Comparison of ENCODE assay signal across 17 cellular contexts in genomic region chr9:91816356-91816755, GRCh38.
A peak's percentile ranks its signal among the peaks of the same experiment; 100 is the strongest.
DNase-seq lines count a peak whose midpoint lies in the region; TF ChIP-seq lines count a peak whose summit lies in the region.
"Had no signal": no experiment of that assay in that cellular context is flagged by ENCODE, and none has a peak within 500 bp of the region (broad histone marks: within the 10 kb centered on the region; RNA-seq: fewer than 3 reads in every experiment).

No MANE protein-coding gene starts in this region.

- H2BK120ac ChIP-seq in neuronal stem cell (ENCODE audit: low read depth, low read length), result no peak overlapping the region

- H3K27me3 ChIP-seq in neuronal stem cell (ENCODE audit: control insufficient read depth in 3 of 3, insufficient read depth in 3 of 3, low read depth in 1 of 3, low read length in 3 of 3) (no peaks in the 10 kb centered on the region), vagina (no peaks in the 10 kb centered on the region)
- H3K27me3 ChIP-seq: BE2C had no signal

- H3K27ac Mint-ChIP-seq in glutamatergic neuron (ENCODE audit: unreplicated experiment), result no peak overlapping the region
- H3K27ac Mint-ChIP-seq: CD4-positive, alpha-beta T cell had no signal

- peak; percentile 24 for DNase-seq in activated effector memory CD4-positive, alpha-beta T cell treated with anti-CD3 and anti-CD28 coated beads, Interleukin-2, amount 50 U/mL, for 16 hours
- DNase-seq in activated effector memory CD4-positive, alpha-beta T cell treated with Interleukin-2 at 50 U/mL for 16 hours, result no peak
- DNase-seq in glutamatergic neuron (peak; percentile 3), neuronal stem cell (ENCODE audit: low spot score) (no peak), vagina (ENCODE audit: extremely low spot score in 2 of 2) (no peak), HuH-7.5 (ENCODE audit: low spot score) (no peak), substantia nigra (lab: John Stamatoyannopoulos, UW) (no peak), GM19238 (ENCODE audit: insufficient read length, low spot score) (no peak)
- DNase-seq: BE2C; CD4-positive, alpha-beta T cell; EL; NCI-H1436; NCI-H2081 treated with DMSO at 0.1 percent for 48 hours; PC-9 had no signal

- H3K4me3 ChIP-seq in neuronal stem cell (ENCODE audit: low read length in 2 of 2), result no peak overlapping the region
- no peak overlapping the region for H3K4me3 ChIP-seq in vagina
- H3K4me3 ChIP-seq: HAP-1, PC-9 had no signal

- H2AFZ ChIP-seq in neuronal stem cell (ENCODE audit: low read length), result no peak overlapping the region
- H2AFZ ChIP-seq: PC-9 had no signal

- peak overlapping the region; percentile 9 for H3K18ac ChIP-seq in neuronal stem cell (ENCODE audit: low read length)

- peaks cover 19% of the 10 kb centered on the region in 2 donors for H3K4me1 ChIP-seq in neuronal stem cell (ENCODE audit: control insufficient read depth in 2 of 2, insufficient read depth in 1 of 2, low read depth in 1 of 2, low read length in 2 of 2)
- H3K4me1 ChIP-seq in vagina, result peaks cover 24% of the 10 kb centered on the region

- H2BK15ac ChIP-seq in neuronal stem cell (ENCODE audit: low read length), result no peak overlapping the region

- no peak overlapping the region for H4K91ac ChIP-seq in neuronal stem cell (ENCODE audit: low read depth, low read length, poor library complexity)

- no peak overlapping the region for H3K14ac ChIP-seq in neuronal stem cell (ENCODE audit: low read length)

- no peak overlapping the region for H2BK5ac ChIP-seq in neuronal stem cell (ENCODE audit: low read length)

- no peak overlapping the region for H4K8ac ChIP-seq in neuronal stem cell (ENCODE audit: low read depth, low read length)

- no peak overlapping the region for H3K9ac ChIP-seq in neuronal stem cell (ENCODE audit: low read depth, low read length, poor library complexity)

- intact Hi-C loops in vagina (cut with DNase I), result no loop called here

- H3K27ac ChIP-seq in neuronal stem cell (replicated peaks; ENCODE audit: low read length) (no peak overlapping the region), vagina (peak overlapping the region; percentile 75), substantia nigra (ENCODE audit: low read depth, low read length, poor library complexity, severe bottlenecking) (no peak overlapping the region)
- H3K27ac ChIP-seq: 22Rv1, HL-60, PC-9 had no signal

- no peak overlapping the region for H3K23ac ChIP-seq in neuronal stem cell (ENCODE audit: low read depth, low read length, poor library complexity)

- H3K4me3 Mint-ChIP-seq in glutamatergic neuron (ENCODE audit: unreplicated experiment), result no peak overlapping the region
- H3K4me3 Mint-ChIP-seq: CD4-positive, alpha-beta T cell had no signal

- no peak overlapping the region for H3K4me2 ChIP-seq in neuronal stem cell (ENCODE audit: insufficient read depth, low read length, poor library complexity, severe bottlenecking)
- H3K4me2 ChIP-seq: PC-9 had no signal

- peaks cover 2% of the 10 kb centered on the region for H3K9me3 Mint-ChIP-seq in glutamatergic neuron (ENCODE audit: unreplicated experiment)
- H3K9me3 Mint-ChIP-seq: CD4-positive, alpha-beta T cell had no signal

- H3K9me3 ChIP-seq in neuronal stem cell (replicated peaks in 1 of 2; ENCODE audit: control insufficient read depth in 2 of 2, insufficient read depth in 1 of 2, low read depth in 1 of 2, low read length in 2 of 2) (peaks cover 0 to 4% of the 10 kb centered on the region in 2 donors), vagina (no peaks in the 10 kb centered on the region)
- H3K9me3 ChIP-seq: BE2C, HAP-1 had no signal

- H3K4me1 Mint-ChIP-seq in glutamatergic neuron (ENCODE audit: low read depth, unreplicated experiment), result peaks cover 34% of the 10 kb centered on the region

- peaks cover 14% of the 10 kb centered on the region for H3K79me1 ChIP-seq in neuronal stem cell (ENCODE audit: low read depth, low read length)

- peak overlapping the region; percentile 38 for H2AK5ac ChIP-seq in neuronal stem cell (ENCODE audit: low read depth, low read length)

- TF ChIP-seq CTCF in glutamatergic neuron (IDR thresholded peaks at IDR 0.05; ENCODE audit: partially characterized antibody, unreplicated experiment), result no peak
- no peak for TF ChIP-seq CTCF in vagina (IDR thresholded peaks at IDR 0.05)

- H3K36me3 Mint-ChIP-seq in glutamatergic neuron (ENCODE audit: unreplicated experiment), result peaks cover under 1% of the 10 kb centered on the region

- no CpG with 5 or more reads among the region's 9 CpGs for WGBS in neuronal stem cell (ENCODE audit: extremely low coverage in 2 of 2, insufficient read length in 2 of 2, insufficient replicate concordance in 1 of 2), 2 donors

- no peak overlapping the region for H2BK12ac ChIP-seq in neuronal stem cell (ENCODE audit: low read length)

- peaks cover 12% of the 10 kb centered on the region for H3K27me3 Mint-ChIP-seq in glutamatergic neuron (ENCODE audit: unreplicated experiment)
- H3K27me3 Mint-ChIP-seq: CD4-positive, alpha-beta T cell had no signal

- H3K36me3 ChIP-seq in neuronal stem cell (replicated peaks in 1 of 2; ENCODE audit: control insufficient read depth in 2 of 2, insufficient read depth in 2 of 2, low read length in 2 of 2) (no peaks in the 10 kb centered on the region), vagina (no peaks in the 10 kb centered on the region)
- H3K36me3 ChIP-seq: BE2C, HAP-1 had no signal

- H3K4ac ChIP-seq in neuronal stem cell (ENCODE audit: low read length), result no peak overlapping the region

- no peak for TF ChIP-seq POLR2A in vagina (IDR thresholded peaks at IDR 0.05)

Comparison
In these comparisons a context has a peak if more than half of its experiments do, and no peak if none do; other contexts are left out.
1. DNase-seq: peak in activated effector memory CD4-positive, alpha-beta T cell treated with anti-CD3 and anti-CD28 coated beads, Interleukin-2, amount 50 U/mL, for 16 hours (single experiment) and glutamatergic neuron (single experiment); none in activated effector memory CD4-positive, alpha-beta T cell treated with Interleukin-2 at 50 U/mL for 16 hours (single experiment), neuronal stem cell (single experiment), vagina (0 of 2), HuH-7.5 (single experiment), substantia nigra (0 of 49) and GM19238 (single experiment).